Comparison of ENCODE assay signal across 23 cellular contexts in genomic region chr3:10006762-10007090, GRCh38.
"Had no signal": no experiment of that assay in that cellular context is flagged by ENCODE, and none has a peak within 500 bp of the region (broad histone marks: within the 10 kb centered on the region; RNA-seq: fewer than 3 reads in every experiment).

No MANE protein-coding gene starts in this region.

- H3K27me3 ChIP-seq: breast epithelium had no signal

- H3K27ac ChIP-seq: breast epithelium, KMS-11, SK-N-MC, WERI-Rb-1 had no signal

- ATAC-seq: activated CD4-positive, alpha-beta T cell treated with anti-CD3 and anti-CD28 coated beads for 36 hours; activated CD8-positive, alpha-beta T cell treated with anti-CD3 and anti-CD28 coated beads for 36 hours; T-cell had no signal

- H3K36me3 ChIP-seq: breast epithelium had no signal

- H3K9me3 Mint-ChIP-seq: activated CD8-positive, alpha-beta T cell treated with anti-CD3 and anti-CD28 coated beads for 36 hours; activated naive CD4-positive, alpha-beta T cell treated with anti-CD3 and anti-CD28 coated beads, Interleukin-2, amount 50 U/mL, for 24 hours; activated T-cell treated with anti-CD3 and anti-CD28 coated beads, Interleukin-2, amount 50 U/mL, for 24 hours; activated T-helper 1 cell treated with anti-CD3 and anti-CD28 coated beads, Interleukin-12 subunit alpha, Interleukin-12 subunit beta, Interleukin-2, Interleukin-4 antibody, amounts not matched to agents 30 ng/mL and 10 ng/mL and 1 ng/mL, durations not matched to agents 14 hours and 24 hours and 36 hours; IgD-negative memory B cell; T-cell had no signal

- H3K36me3 Mint-ChIP-seq: activated naive CD4-positive, alpha-beta T cell treated with anti-CD3 and anti-CD28 coated beads, Interleukin-2, amount 50 U/mL, for 24 hours had no signal

- H3K4me3 ChIP-seq: breast epithelium, SK-N-MC had no signal

- DNase-seq: activated CD4-positive, alpha-beta T cell treated with anti-CD3 and anti-CD28 coated beads for 36 hours; activated CD4-positive, alpha-beta T cell treated with anti-CD3 and anti-CD28 coated beads, Interleukin-2, amount 50 U/mL, for 1 hour; activated CD8-positive, alpha-beta T cell treated with anti-CD3 and anti-CD28 coated beads for 36 hours; activated effector memory CD4-positive, alpha-beta T cell treated with Interleukin-2 at 50 U/mL for 16 hours; activated naive CD4-positive, alpha-beta T cell; activated T-cell treated with anti-CD3 and anti-CD28 coated beads, Interleukin-2, amount 50 U/mL, for 24 hours; NCI-H1092; NCI-H1417; NCI-H1930; NCI-H2171; NCI-H2227 treated with DMSO at 0.1 percent for 48 hours; NCI-H446 treated with DMSO at 0.1 percent for 48 hours; NCI-H524 treated with DMSO at 0.1 percent for 48 hours; NCI-H748 treated with DMSO at 0.1 percent for 48 hours; SIG-M5; WERI-Rb-1 had no signal

- H3K9me3 ChIP-seq: breast epithelium had no signal

- H3K4me3 Mint-ChIP-seq: activated CD4-positive, alpha-beta T cell treated with anti-CD3 and anti-CD28 coated beads for 36 hours; activated CD8-positive, alpha-beta T cell treated with anti-CD3 and anti-CD28 coated beads for 36 hours; activated naive CD4-positive, alpha-beta T cell treated with anti-CD3 and anti-CD28 coated beads, Interleukin-2, amount 50 U/mL, for 24 hours; activated T-cell treated with anti-CD3 and anti-CD28 coated beads, Interleukin-2, amount 50 U/mL, for 24 hours; activated T-helper 1 cell treated with anti-CD3 and anti-CD28 coated beads, Interleukin-12 subunit alpha, Interleukin-12 subunit beta, Interleukin-2, Interleukin-4 antibody, amounts not matched to agents 30 ng/mL and 10 ng/mL and 1 ng/mL, durations not matched to agents 14 hours and 24 hours and 36 hours; T-cell had no signal

- H3K9ac ChIP-seq: KMS-11 had no signal

- H3K27me3 Mint-ChIP-seq: activated naive CD4-positive, alpha-beta T cell treated with anti-CD3 and anti-CD28 coated beads, Interleukin-2, amount 50 U/mL, for 24 hours had no signal

- H3K27ac Mint-ChIP-seq: activated CD4-positive, alpha-beta T cell treated with anti-CD3 and anti-CD28 coated beads for 36 hours; activated CD8-positive, alpha-beta T cell treated with anti-CD3 and anti-CD28 coated beads for 36 hours; activated naive CD4-positive, alpha-beta T cell treated with anti-CD3 and anti-CD28 coated beads, Interleukin-2, amount 50 U/mL, for 24 hours; activated T-cell treated with anti-CD3 and anti-CD28 coated beads, Interleukin-2, amount 50 U/mL, for 24 hours; activated T-helper 1 cell treated with anti-CD3 and anti-CD28 coated beads, Interleukin-12 subunit alpha, Interleukin-12 subunit beta, Interleukin-2, Interleukin-4 antibody, amounts not matched to agents 30 ng/mL and 10 ng/mL and 1 ng/mL, durations not matched to agents 14 hours and 24 hours and 36 hours; T-cell had no signal

- H3K4me2 ChIP-seq: KMS-11 had no signal
